In genomic region chr1:18240906-18241305, GRCh38 we compare ENCODE assay signal across 24 cellular contexts.
"Had no signal": no experiment of that assay in that cellular context is flagged by ENCODE, and none has a peak within 500 bp of the region (broad histone marks: within the 10 kb centered on the region; RNA-seq: fewer than 3 reads in every experiment).

No MANE protein-coding gene starts in this region.

- H3K9me3 Mint-ChIP-seq: immature natural killer cell, mesothelial cell of epicardium had no signal

- H3K27me3 ChIP-seq: foreskin keratinocyte had no signal

- H3K36me3 Mint-ChIP-seq: immature natural killer cell; mesothelial cell of epicardium; naive thymus-derived CD4-positive, alpha-beta T cell had no signal

- ATAC-seq: foreskin keratinocyte; gastroesophageal sphincter; heart right ventricle; left lung; left ventricle myocardium superior; lower lobe of right lung; naive thymus-derived CD4-positive, alpha-beta T cell had no signal

- H3K4me1 ChIP-seq: esophagus muscularis mucosa, foreskin keratinocyte, gastroesophageal sphincter, heart right ventricle, left lung, lower lobe of right lung had no signal

- DNase-seq: dermis blood vessel endothelial cell; dorsolateral prefrontal cortex; effector CD4-positive, alpha-beta T cell; effector memory CD4-positive, alpha-beta T cell; foreskin keratinocyte; glutamatergic neuron; head of caudate nucleus; heart right ventricle; hypothalamus; immature natural killer cell; islet precursor cell; kidney; kidney glomerular epithelial cell; left lung; left ventricle myocardium superior; lower lobe of right lung; mesenchymal stem cell; naive thymus-derived CD4-positive, alpha-beta T cell had no signal

- H3K27ac ChIP-seq: coronary artery, esophagus muscularis mucosa, foreskin keratinocyte, gastroesophageal sphincter, heart right ventricle, left lung, lower lobe of right lung had no signal

- H3K27ac Mint-ChIP-seq: immature natural killer cell, mesothelial cell of epicardium had no signal

- FAIRE-seq: endothelial cell of umbilical vein, frontal cortex, kidney had no signal

- H3K4me3 ChIP-seq: coronary artery, dorsolateral prefrontal cortex, esophagus muscularis mucosa, gastroesophageal sphincter, heart right ventricle, left lung, lower lobe of right lung had no signal

- H3K36me3 ChIP-seq: esophagus muscularis mucosa, gastroesophageal sphincter, heart right ventricle, left lung, lower lobe of right lung had no signal

- H3K4me1 Mint-ChIP-seq: immature natural killer cell, mesothelial cell of epicardium had no signal

- H3K9me3 ChIP-seq: esophagus muscularis mucosa, gastroesophageal sphincter, heart right ventricle, left lung, lower lobe of right lung had no signal

- H3K4me3 Mint-ChIP-seq: immature natural killer cell; mesothelial cell of epicardium; naive thymus-derived CD4-positive, alpha-beta T cell had no signal
